ENCODE assay signal across 28 cellular contexts in the genomic region with DNA sequence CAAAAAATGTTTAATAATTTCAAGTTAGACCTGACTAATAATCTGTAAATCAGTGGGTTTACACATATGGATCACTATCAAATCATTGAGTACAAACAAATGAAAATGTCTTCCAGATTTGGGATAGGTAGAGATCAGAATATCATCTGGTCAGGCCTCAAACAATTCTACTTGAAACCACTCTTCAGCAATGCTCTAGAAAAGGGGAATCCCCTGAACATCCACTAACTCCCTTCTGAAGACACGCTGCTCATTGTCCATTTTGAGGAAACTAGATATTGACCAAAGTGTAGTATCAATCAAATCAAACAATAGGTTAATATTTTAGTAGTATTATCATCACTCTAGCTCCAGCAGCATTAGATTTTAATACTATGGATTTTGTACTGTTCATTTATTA. TPM values are rescaled to one million over a fixed set of nuclear protein-coding genes. Genes with fewer than 3 reads are reported as not detected.
"Had no signal": no experiment of that assay in that cellular context is flagged by ENCODE, and none has a peak within 500 bp of the region (broad histone marks: within the 10 kb centered on the region; RNA-seq: fewer than 3 reads in every experiment).

No MANE protein-coding gene starts in this region.

- H3K27ac ChIP-seq: neural progenitor cell, ovary, parathyroid adenoma, psoas muscle, right lobe of liver, sigmoid colon, stomach, thoracic aorta, thyroid gland, tibial nerve, upper lobe of left lung, vagina had no signal

- H3K4me3 ChIP-seq: neural progenitor cell, ovary, psoas muscle, right lobe of liver, sigmoid colon, stomach, thoracic aorta, thyroid gland, tibial nerve, upper lobe of left lung, vagina had no signal

- H3K4me1 ChIP-seq: neural progenitor cell, parathyroid adenoma, psoas muscle, right lobe of liver, sigmoid colon, stomach, thyroid gland, tibial nerve, upper lobe of left lung, vagina had no signal

- DNase-seq: occipital lobe; ovary; posterior cingulate gyrus; psoas muscle; right cardiac atrium; right lobe of liver; sigmoid colon; small intestine; stimulated activated CD4-positive, alpha-beta T cell treated with anti-CD3 and anti-CD28 coated beads, Interleukin-15, amount 100 ng/mL, for 24 hours; stimulated activated CD4-positive, alpha-beta T cell treated with anti-CD3 and anti-CD28 coated beads, Interleukin-2, amount 100 ng/mL, for 24 hours; stimulated activated CD4-positive, alpha-beta T cell treated with anti-CD3 and anti-CD28 coated beads, Interleukin-2, amount 100 ng/mL, for 48 hours; stimulated activated CD4-positive, alpha-beta T cell treated with anti-CD3 and anti-CD28 coated beads, Interleukin-4, amount 100 ng/mL, for 24 hours; stimulated activated naive B cell treated with anti-CD40 and anti-IgM and Interleukin-4, amounts not matched to agents 10 μg/mL and 1 μg/mL and 100 μg/mL, for 72 hours; stimulated activated naive CD4-positive, alpha-beta T cell treated with Interleukin-2 at 50 U/mL for 16 hours; stomach; thyroid gland; trophoblast cell; upper lobe of left lung had no signal

- H3K36me3 ChIP-seq: neural progenitor cell, ovary, right lobe of liver, sigmoid colon, stomach, thoracic aorta, thyroid gland, tibial nerve, upper lobe of left lung, vagina had no signal

- H3K27me3 ChIP-seq: neural progenitor cell, ovary, right lobe of liver, sigmoid colon, stomach, thyroid gland, tibial nerve, upper lobe of left lung, vagina had no signal

- ATAC-seq: psoas muscle; right cardiac atrium; right lobe of liver; stimulated activated effector memory CD8-positive, alpha-beta T cell treated with anti-CD3 and anti-CD28 coated beads, Interleukin-12 subunit alpha, Interleukin-12 subunit beta, amount 100 ng/mL, for 72 hours; stimulated activated naive B cell treated with anti-CD40 and anti-IgM and Interleukin-4, amounts not matched to agents 10 μg/mL and 1 μg/mL and 100 μg/mL, for 72 hours had no signal

- FAIRE-seq: small intestine, urothelium cell line had no signal

- H3K9me3 ChIP-seq: ovary, psoas muscle, right lobe of liver, sigmoid colon, stomach, thoracic aorta, thyroid gland, tibial nerve, upper lobe of left lung, vagina had no signal

RNA-seq across cellular contexts. Expression of gene SULT1E1, which starts 46.3 kb away (rescaled TPM):
- total RNA-seq: osteoblast, psoas muscle, right cardiac atrium, sigmoid colon, thyroid gland, tibial nerve had no signal
- polyA plus RNA-seq: neural cell had no signal

RNA-seq across cellular contexts. Expression of gene SULT1B1, which starts 53.2 kb away (rescaled TPM):
- total RNA-seq: osteoblast, renal cortical epithelial cell had no signal
- polyA plus RNA-seq: neural cell had no signal
